10 cellular contexts compared by ENCODE assay signal in the genomic region with DNA sequence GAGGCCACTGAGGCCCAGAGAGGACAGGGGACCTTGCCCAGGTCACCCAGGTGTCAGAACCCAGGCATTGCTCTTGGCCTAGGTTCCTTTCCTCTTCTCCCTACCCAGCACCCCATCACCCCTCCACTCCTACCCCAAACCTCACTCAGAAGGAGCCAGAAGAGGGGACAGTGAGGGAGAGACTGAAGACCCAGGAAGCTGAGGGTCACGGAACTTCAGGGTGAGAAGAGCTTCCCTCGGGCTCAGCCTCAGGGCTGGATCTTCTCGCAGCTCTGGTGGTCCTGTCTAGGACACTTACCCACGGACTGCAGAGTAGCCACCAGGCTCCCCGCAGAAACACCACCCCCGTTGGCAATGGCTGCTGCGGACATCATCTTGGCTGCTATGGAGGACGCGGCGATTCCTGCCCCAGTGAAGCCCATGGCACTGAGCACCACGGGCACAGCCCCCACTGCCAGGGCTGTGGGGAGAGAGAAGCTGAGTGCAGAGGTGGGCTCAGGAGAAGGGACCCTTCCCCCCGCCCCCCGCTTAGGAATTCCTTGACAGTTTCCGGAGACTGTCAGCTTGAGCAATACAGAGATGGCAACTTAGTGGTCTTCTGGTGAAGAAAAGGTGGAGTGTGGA. TPM values are rescaled to one million over a fixed set of nuclear protein-coding genes. Genes with fewer than 3 reads are reported as not detected.
DNase-seq lines count a peak whose midpoint lies in the region; ATAC-seq and TF ChIP-seq lines count a peak whose summit lies in the region.
"Had no signal": no experiment of that assay in that cellular context is flagged by ENCODE, and none has a peak within 500 bp of the region (broad histone marks: within the 10 kb centered on the region; RNA-seq: fewer than 3 reads in every experiment).

No MANE protein-coding gene starts in this region.

- peak overlapping the region; percentile 45 for H3K27ac Mint-ChIP-seq in CD4-positive, alpha-beta T cell

- H3K27ac ChIP-seq in CD4-positive, alpha-beta T cell (ENCODE audit: low read depth, low read length): no peak overlapping the region
- H3K27ac ChIP-seq in dorsolateral prefrontal cortex (peak overlapping the region in 41 of 59 donors; percentile 36 to 94 (median 89)), osteoblast (ENCODE audit: low read depth, low read length) (peak overlapping the region; percentile 49), left lung (no peak overlapping the region)

- H3K4me1 ChIP-seq in osteoblast (ENCODE audit: insufficient read depth, low read length): peaks cover 14% of the 10 kb centered on the region
- H3K4me1 ChIP-seq in left lung: peaks cover 0 to 12% of the 10 kb centered on the region in 2 donors
- H3K4me1 ChIP-seq: prostate gland had no signal

- peak overlapping the region; percentile 73; the same call in 1 of the 2 replicates for H3K4me3 ChIP-seq in Jurkat, Clone E6-1 (ENCODE audit: low read length)
- peak overlapping the region in 29 of 59 donors; percentile 56 to 82 (median 69) for H3K4me3 ChIP-seq in dorsolateral prefrontal cortex
- H3K4me3 ChIP-seq in osteoblast (ENCODE audit: insufficient read depth, low read length): peak overlapping the region; percentile 75
- H3K4me3 ChIP-seq in left lung: peak overlapping the region in 1 of 2 donors; percentile 53

- no peak for DNase-seq in CD4-positive, alpha-beta T cell
- no peak for DNase-seq in Jurkat, Clone E6-1 (ENCODE audit: low read depth, low spot score)
- DNase-seq in dorsolateral prefrontal cortex: peak in 1 of 10 donors; percentile 41
- no peak for DNase-seq in osteoblast (ENCODE audit: insufficient read length, low spot score, missing footprints)
- DNase-seq in SW480 (ENCODE audit: low spot score): no peak
- no peak for DNase-seq in NCI-H128 (lab: John Stamatoyannopoulos, UW; ENCODE audit: unreplicated experiment)
- DNase-seq in left lung: no peak
- DNase-seq: NCI-H2081 had no signal

- H3K79me2 ChIP-seq in osteoblast (ENCODE audit: insufficient read depth, low read length): peaks cover 8% of the 10 kb centered on the region

- H2AFZ ChIP-seq in osteoblast (ENCODE audit: low read length): peak overlapping the region; percentile 87

- no peak for ATAC-seq in CD4-positive, alpha-beta T cell (ENCODE audit: poor library complexity)
- ATAC-seq in HG03521 (IDR thresholded peaks at IDR 0.05; ENCODE audit: unreplicated experiment): no peak
- no peak for ATAC-seq in left lung

- peak overlapping the region; percentile 88 for H3K4me3 Mint-ChIP-seq in CD4-positive, alpha-beta T cell

- peaks cover 20% of the 10 kb centered on the region for H3K4me1 Mint-ChIP-seq in CD4-positive, alpha-beta T cell (ENCODE audit: low read depth)

- peak overlapping the region; percentile 98 for H3K4me2 ChIP-seq in osteoblast (ENCODE audit: insufficient read depth, low read length)

- CTCF ChIA-PET in CD4-positive, alpha-beta T cell (lab: Charles Lee): interaction anchor here (0.7 to 1.7 kb wide), 3 partner anchors 52 to 188 kb away, joined by 3 to 4 read pairs (median 3); no protein-coding TSS in a partner anchor

- no peaks in the 10 kb centered on the region for H3K9me3 Mint-ChIP-seq in CD4-positive, alpha-beta T cell

- peaks cover 4% of the 10 kb centered on the region for H3K36me3 Mint-ChIP-seq in CD4-positive, alpha-beta T cell (ENCODE audit: low read depth)

- H3K27me3 ChIP-seq in CD4-positive, alpha-beta T cell (ENCODE audit: control insufficient read depth, insufficient read depth, low read length): no peaks in the 10 kb centered on the region
- H3K27me3 ChIP-seq in dorsolateral prefrontal cortex: no peaks in the 10 kb centered on the region
- no peaks in the 10 kb centered on the region for H3K27me3 ChIP-seq in osteoblast (ENCODE audit: insufficient read depth, low read length)
- peaks cover 0 to 5% of the 10 kb centered on the region in 2 donors for H3K27me3 ChIP-seq in left lung

- H3K27me3 Mint-ChIP-seq in CD4-positive, alpha-beta T cell: no peaks in the 10 kb centered on the region

- H4K20me1 ChIP-seq in osteoblast (ENCODE audit: insufficient read depth, low read length): no peaks in the 10 kb centered on the region

- TF ChIP-seq CTCF in CD4-positive, alpha-beta T cell (IDR thresholded peaks at IDR 0.05): no peak
- TF ChIP-seq CTCF in dorsolateral prefrontal cortex (IDR thresholded peaks at IDR 0.05 in 54 of 56, conservative IDR thresholded peaks at IDR 0.05 in 2 of 56; ENCODE audit: low read depth in 1 of 56, partially characterized antibody in 56 of 56) (no peak), osteoblast (IDR thresholded peaks at IDR 0.05; ENCODE audit: extremely low read depth, low read depth, low read length) (no peak), left lung (IDR thresholded peaks at IDR 0.05) (no peak)

- H3K36me3 ChIP-seq in osteoblast (ENCODE audit: insufficient read depth, low read length): peaks cover 5% of the 10 kb centered on the region
- H3K36me3 ChIP-seq in left lung: peaks cover 0 to 6% of the 10 kb centered on the region in 2 donors
- H3K36me3 ChIP-seq: prostate gland had no signal

- intact Hi-C loops in CD4-positive, alpha-beta T cell (cut with DNase I, micrococcal nuclease): loop anchor here in 1 of 2 experiments (2.0 kb wide), 1 partner anchor 46 kb away; no protein-coding TSS in a partner anchor
- intact Hi-C loops in dorsolateral prefrontal cortex (cut with DNase I) (loop anchor here (2.0 to 5.0 kb wide), 2 partner anchors 48 to 76 kb away; a partner anchor contains a TSS), left lung (cut with DNase I) (no loop called here)

- POLR2A ChIA-PET in CD4-positive, alpha-beta T cell (lab: Charles Lee): interaction anchor here (1.2 to 4.7 kb wide), 3 partner anchors 30 to 48 kb away, joined by 4 to 33 read pairs (median 9); a partner anchor contains a TSS

- H3K9me3 ChIP-seq in CD4-positive, alpha-beta T cell (ENCODE audit: control insufficient read depth, low read length): no peaks in the 10 kb centered on the region
- H3K9me3 ChIP-seq in osteoblast (ENCODE audit: low read depth, low read length) (no peaks in the 10 kb centered on the region), left lung (no peaks in the 10 kb centered on the region)
- H3K9me3 ChIP-seq: prostate gland had no signal

RNA-seq across cellular contexts. Expression of a gene that starts 1.1 kb away (rescaled TPM):
- total RNA-seq in CD4-positive, alpha-beta T cell: 10 to 100 TPM; 21.5 to 22.2 TPM
- 95.6 TPM for polyA plus RNA-seq in Jurkat, Clone E6-1 (2012; ENCODE audit: insufficient read depth, insufficient read length)
- total RNA-seq in dorsolateral prefrontal cortex (100 to 1,000 TPM in 1 of 120 experiments, 10 to 100 TPM in 119; 39.5 to 131 (median 61.8) TPM), osteoblast (69.5 and 76.7 TPM in 2 replicates), left lung (10 to 100 TPM; 37.9 to 59.3 TPM)

RNA-seq across cellular contexts. Expression of a gene that starts 17.8 kb away (rescaled TPM):
- total RNA-seq in CD4-positive, alpha-beta T cell: 1 to 10 TPM; 1.7 to 2.2 TPM
- 1.9 TPM for polyA plus RNA-seq in Jurkat, Clone E6-1 (2012; ENCODE audit: insufficient read depth, insufficient read length)
- total RNA-seq in dorsolateral prefrontal cortex (100 to 1,000 TPM in 12 of 120 experiments, 10 to 100 TPM in 108; 23.6 to 180 (median 60.5) TPM), osteoblast (80.7 and 87.8 TPM in 2 replicates), left lung (100 to 1,000 TPM; 278 to 394 TPM)

RNA-seq across cellular contexts. Expression of a gene that starts 45.8 kb away (rescaled TPM):
- total RNA-seq in CD4-positive, alpha-beta T cell: 1 to 10 TPM; 3.5 to 4.3 TPM
- polyA plus RNA-seq in Jurkat, Clone E6-1 (2012; ENCODE audit: insufficient read depth, insufficient read length): 3.6 TPM
- total RNA-seq in dorsolateral prefrontal cortex (10 to 100 TPM in 119 of 120 experiments, 1 to 10 TPM in 1; 9.9 to 65.6 (median 28.7) TPM), osteoblast (under 0.01 and 0.29 TPM in 2 replicates), left lung (1 to 10 TPM in 1 of 2 donors, under 1 TPM in 1; 0.52 to 3.7 TPM)

RNA-seq across cellular contexts. Expression of a gene that starts 47.2 kb away (rescaled TPM):
- 10 to 100 TPM; 14.1 to 14.3 TPM for total RNA-seq in CD4-positive, alpha-beta T cell
- polyA plus RNA-seq in Jurkat, Clone E6-1 (2012; ENCODE audit: insufficient read depth, insufficient read length): 118 TPM
- total RNA-seq in dorsolateral prefrontal cortex (10 to 100 TPM; 13.3 to 47.8 (median 25.5) TPM), osteoblast (9.8 and 11.5 TPM in 2 replicates), left lung (10 to 100 TPM; 20.3 to 23.8 TPM)

RNA-seq across cellular contexts. Expression of a gene that starts 47.3 kb away (rescaled TPM):
- 100 to 1,000 TPM; 678 to 711 TPM for total RNA-seq in CD4-positive, alpha-beta T cell
- 322 TPM for polyA plus RNA-seq in Jurkat, Clone E6-1 (2012; ENCODE audit: insufficient read depth, insufficient read length)
- total RNA-seq in dorsolateral prefrontal cortex: 100 to 1,000 TPM; 170 to 541 (median 413) TPM
- total RNA-seq in osteoblast: 112 and 134 TPM in 2 replicates
- total RNA-seq in left lung: 100 to 1,000 TPM; 142 to 148 TPM

Comparison
In these comparisons a context has a peak if more than half of its experiments do, and no peak if none do; other contexts are left out.
1. H3K27ac ChIP-seq: peak in dorsolateral prefrontal cortex (41 of 59) and osteoblast (single experiment); none in CD4-positive, alpha-beta T cell (single experiment) and left lung (0 of 2).
2. RNA of a gene that starts 17.8 kb away (total RNA-seq): 278 to 394 TPM in left lung, 80.7 to 87.8 TPM in osteoblast and 23.6 to 180 TPM in dorsolateral prefrontal cortex; 1.7 to 2.2 TPM in CD4-positive, alpha-beta T cell; every median in the first group is over 4 times any median in the second.
3. intact Hi-C loops: an anchor here in dorsolateral prefrontal cortex (2.0 to 5.0 kb wide); none called in left lung.